In genomic region chr12:113899042-113899843, GRCh38 we compare ENCODE assay signal across 18 cellular contexts.
DNase-seq lines count a peak whose midpoint lies in the region; ATAC-seq and TF ChIP-seq lines count a peak whose summit lies in the region.
"Had no signal": no experiment of that assay in that cellular context is flagged by ENCODE, and none has a peak within 500 bp of the region (broad histone marks: within the 10 kb centered on the region; RNA-seq: fewer than 3 reads in every experiment).

No MANE protein-coding gene starts in this region.

- H3K14ac ChIP-seq in neuronal stem cell (ENCODE audit: low read length): no peak overlapping the region

- no peak overlapping the region for H2BK5ac ChIP-seq in neuronal stem cell (ENCODE audit: low read length)

- H2AK5ac ChIP-seq in neuronal stem cell (ENCODE audit: low read depth, low read length): no peak overlapping the region

- no peak overlapping the region for H3K9ac ChIP-seq in neuronal stem cell (ENCODE audit: low read depth, low read length, poor library complexity)

- no peak overlapping the region for H4K91ac ChIP-seq in neuronal stem cell (ENCODE audit: low read depth, low read length, poor library complexity)

- peaks cover 0 to 8% of the 10 kb centered on the region in 2 donors for H3K36me3 ChIP-seq in neuronal stem cell (replicated peaks in 1 of 2; ENCODE audit: control insufficient read depth in 2 of 2, insufficient read depth in 2 of 2, low read length in 2 of 2)

- TF ChIP-seq CTCF in endothelial cell (IDR thresholded peaks at IDR 0.05; ENCODE audit: unreplicated experiment): no peak

- no peaks in the 10 kb centered on the region for H3K9me3 Mint-ChIP-seq in endothelial cell (ENCODE audit: unreplicated experiment)
- no peaks in the 10 kb centered on the region for H3K9me3 Mint-ChIP-seq in stimulated activated effector memory CD8-positive, alpha-beta T cell treated with anti-CD3 and anti-CD28 coated beads, Interleukin-12 subunit alpha, Interleukin-12 subunit beta, amount 100 ng/mL, for 72 hours
- H3K9me3 Mint-ChIP-seq: CD8-positive, alpha-beta T cell; naive B cell had no signal

- H3K4me1 ChIP-seq in neuronal stem cell (ENCODE audit: control insufficient read depth in 2 of 2, insufficient read depth in 1 of 2, low read depth in 1 of 2, low read length in 2 of 2): peaks cover 15 to 19% of the 10 kb centered on the region in 2 donors
- H3K4me1 ChIP-seq: left lung had no signal

- no peak overlapping the region for H3K4me3 Mint-ChIP-seq in endothelial cell (ENCODE audit: unreplicated experiment)
- no peak overlapping the region for H3K4me3 Mint-ChIP-seq in stimulated activated effector memory CD8-positive, alpha-beta T cell treated with anti-CD3 and anti-CD28 coated beads, Interleukin-12 subunit alpha, Interleukin-12 subunit beta, amount 100 ng/mL, for 72 hours
- H3K4me3 Mint-ChIP-seq: CD8-positive, alpha-beta T cell; naive B cell had no signal

- no peak overlapping the region for H2BK120ac ChIP-seq in neuronal stem cell (ENCODE audit: low read depth, low read length)

- H3K79me1 ChIP-seq in neuronal stem cell (ENCODE audit: low read depth, low read length): no peaks in the 10 kb centered on the region

- no peak overlapping the region for H2BK12ac ChIP-seq in neuronal stem cell (ENCODE audit: low read length)

- no peaks in the 10 kb centered on the region for H3K4me1 Mint-ChIP-seq in endothelial cell (ENCODE audit: unreplicated experiment)
- H3K4me1 Mint-ChIP-seq in stimulated activated effector memory CD8-positive, alpha-beta T cell treated with anti-CD3 and anti-CD28 coated beads, Interleukin-12 subunit alpha, Interleukin-12 subunit beta, amount 100 ng/mL, for 72 hours: peaks cover 15% of the 10 kb centered on the region

- no peak overlapping the region for H3K4me3 ChIP-seq in neuronal stem cell (ENCODE audit: low read length in 2 of 2)
- H3K4me3 ChIP-seq: left lung had no signal

- no peak overlapping the region for H3K18ac ChIP-seq in neuronal stem cell (ENCODE audit: low read length)

- H3K27ac ChIP-seq in neuronal stem cell (replicated peaks; ENCODE audit: low read length): no peak overlapping the region
- H3K27ac ChIP-seq: left lung had no signal

- H3K23ac ChIP-seq in neuronal stem cell (ENCODE audit: low read depth, low read length, poor library complexity): no peak overlapping the region

- H3K27me3 ChIP-seq in neuronal stem cell (ENCODE audit: control insufficient read depth in 3 of 3, insufficient read depth in 3 of 3, low read depth in 1 of 3, low read length in 3 of 3): no peaks in the 10 kb centered on the region
- H3K27me3 ChIP-seq: left lung had no signal

- H3K4ac ChIP-seq in neuronal stem cell (ENCODE audit: low read length): no peak overlapping the region

- peak; percentile 55 for DNase-seq in NCI-H1436 (lab: John Stamatoyannopoulos, UW)
- no peak for DNase-seq in NCI-H1436 treated with DMSO at 0.1 percent for 48 hours (lab: John Stamatoyannopoulos, UW)
- peak; percentile 31 for DNase-seq in NCI-H510A (lab: John Stamatoyannopoulos, UW)
- no peak for DNase-seq in endothelial cell (ENCODE audit: low spot score)
- DNase-seq in neuronal stem cell (ENCODE audit: low spot score): no peak
- DNase-seq in iPS-NIHi7 (ENCODE audit: extremely low spot score): no peak
- no peak for DNase-seq in hepatic stellate cell (ENCODE audit: low spot score)
- no peak for DNase-seq in stimulated activated effector memory CD8-positive, alpha-beta T cell treated with anti-CD3 and anti-CD28 coated beads, Interleukin-12 subunit alpha, Interleukin-12 subunit beta, amount 100 ng/mL, for 72 hours (ENCODE audit: low spot score in 2 of 2)
- DNase-seq: activated CD8-positive, alpha-beta memory T cell treated with anti-CD3 and anti-CD28 coated beads, Interleukin-2, amount 50 U/mL, for 4 hours; activated naive CD4-positive, alpha-beta T cell treated with anti-CD3 and anti-CD28 coated beads, Interleukin-2, amount 50 U/mL, for 16 hours; CD8-positive, alpha-beta T cell; left lung; naive B cell; NCI-H2029 treated with DMSO at 0.1 percent for 48 hours; PC-3; stimulated activated naive CD8-positive, alpha-beta T cell treated with anti-CD3 and anti-CD28 coated beads, Interleukin-15, Interleukin-2, amounts not matched to agents 100 U/mL and 50 U/mL, for 24 hours; T-helper 1 cell had no signal

- no peak overlapping the region for H4K8ac ChIP-seq in neuronal stem cell (ENCODE audit: low read depth, low read length)

- no peaks in the 10 kb centered on the region for H3K9me3 ChIP-seq in neuronal stem cell (replicated peaks in 1 of 2; ENCODE audit: control insufficient read depth in 2 of 2, insufficient read depth in 1 of 2, low read depth in 1 of 2, low read length in 2 of 2)
- H3K9me3 ChIP-seq: left lung had no signal

- H2AFZ ChIP-seq in neuronal stem cell (ENCODE audit: low read length): peak overlapping the region; percentile 87

- WGBS in neuronal stem cell (ENCODE audit: extremely low coverage in 2 of 2, insufficient read length in 2 of 2, insufficient replicate concordance in 1 of 2), 2 donors: no CpG with 5 or more reads among the region's 14 CpGs

- no peak overlapping the region for H3K4me2 ChIP-seq in neuronal stem cell (ENCODE audit: insufficient read depth, low read length, poor library complexity, severe bottlenecking)

- peak overlapping the region; percentile 36 for H3K27ac Mint-ChIP-seq in endothelial cell (ENCODE audit: unreplicated experiment)
- H3K27ac Mint-ChIP-seq in stimulated activated effector memory CD8-positive, alpha-beta T cell treated with anti-CD3 and anti-CD28 coated beads, Interleukin-12 subunit alpha, Interleukin-12 subunit beta, amount 100 ng/mL, for 72 hours: no peak overlapping the region
- H3K27ac Mint-ChIP-seq: CD8-positive, alpha-beta T cell; naive B cell had no signal

- no peak overlapping the region for H2BK15ac ChIP-seq in neuronal stem cell (ENCODE audit: low read length)

- peaks cover 5% of the 10 kb centered on the region for H3K36me3 Mint-ChIP-seq in endothelial cell (ENCODE audit: low read depth, unreplicated experiment)
- peaks cover 19% of the 10 kb centered on the region for H3K36me3 Mint-ChIP-seq in stimulated activated effector memory CD8-positive, alpha-beta T cell treated with anti-CD3 and anti-CD28 coated beads, Interleukin-12 subunit alpha, Interleukin-12 subunit beta, amount 100 ng/mL, for 72 hours

- ATAC-seq in stimulated activated effector memory CD8-positive, alpha-beta T cell treated with anti-CD3 and anti-CD28 coated beads, Interleukin-12 subunit alpha, Interleukin-12 subunit beta, amount 100 ng/mL, for 72 hours: no peak
- ATAC-seq: activated CD4-positive, CD25-positive, alpha-beta regulatory T cell treated with anti-CD3 and anti-CD28 coated beads, Interleukin-2, amount 50 U/mL, for 24 hours; CD8-positive, alpha-beta T cell; left lung; PC-3; stimulated activated naive CD8-positive, alpha-beta T cell treated with anti-CD3 and anti-CD28 coated beads, Interleukin-15, Interleukin-2, amounts not matched to agents 100 U/mL and 50 U/mL, for 24 hours had no signal

- no peaks in the 10 kb centered on the region for H3K27me3 Mint-ChIP-seq in endothelial cell (ENCODE audit: unreplicated experiment)
- H3K27me3 Mint-ChIP-seq: naive B cell had no signal

Comparison
In these comparisons a context has a peak if more than half of its experiments do, and no peak if none do; other contexts are left out.
1. DNase-seq: peak in NCI-H1436 (single experiment) and NCI-H510A (single experiment); none in NCI-H1436 treated with DMSO at 0.1 percent for 48 hours (single experiment), endothelial cell (single experiment), neuronal stem cell (single experiment), iPS-NIHi7 (single experiment), hepatic stellate cell (single experiment) and stimulated activated effector memory CD8-positive, alpha-beta T cell treated with anti-CD3 and anti-CD28 coated beads, Interleukin-12 subunit alpha, Interleukin-12 subunit beta, amount 100 ng/mL, for 72 hours (0 of 2).